ENCODE assay signal across 8 cellular contexts in genomic region chr15:41936649-41937567, GRCh38. TPM values are rescaled to one million over a fixed set of nuclear protein-coding genes. Genes with fewer than 3 reads are reported as not detected.
DNase-seq lines count a peak whose midpoint lies in the region; ATAC-seq and TF ChIP-seq lines count a peak whose summit lies in the region.
"Had no signal": no experiment of that assay in that cellular context is flagged by ENCODE, and none has a peak within 500 bp of the region (broad histone marks: within the 10 kb centered on the region; RNA-seq: fewer than 3 reads in every experiment).

No MANE protein-coding gene starts in this region.

- intact Hi-C loops in left lung (cut with DNase I): no loop called here

- no peaks in the 10 kb centered on the region for H3K27me3 Mint-ChIP-seq in activated T-helper 17 cell treated with anti-CD3 and anti-CD28 coated beads, Interleukin-2, amount 50 U/mL, for 72 hours

- no peak overlapping the region for H3K4me3 ChIP-seq in Peyer's patch
- no peak overlapping the region for H3K4me3 ChIP-seq in left lung

- H3K36me3 Mint-ChIP-seq in activated T-helper 17 cell treated with anti-CD3 and anti-CD28 coated beads, Interleukin-2, amount 50 U/mL, for 72 hours (ENCODE audit: low read depth): peaks cover 86% of the 10 kb centered on the region

- no peaks in the 10 kb centered on the region for H3K9me3 Mint-ChIP-seq in activated T-helper 17 cell treated with anti-CD3 and anti-CD28 coated beads, Interleukin-2, amount 50 U/mL, for 72 hours
- H3K9me3 Mint-ChIP-seq: nephron had no signal

- TF ChIP-seq POLR2A in Peyer's patch (IDR thresholded peaks at IDR 0.05): no peak

- H3K27me3 ChIP-seq in Peyer's patch (no peaks in the 10 kb centered on the region), left lung (no peaks in the 10 kb centered on the region)

- H3K36me3 ChIP-seq in Peyer's patch (peaks cover 0 to 4% (median 0%) of the 10 kb centered on the region in 3 donors), left lung (peaks cover 0 to 23% of the 10 kb centered on the region in 2 donors)

- peak; percentile 64 for ATAC-seq in activated T-helper 17 cell treated with anti-CD3 and anti-CD28 coated beads, Interleukin-2, amount 50 U/mL, for 72 hours (replicated peaks)
- ATAC-seq in left lung (peak; percentile 30), HG02970 (IDR thresholded peaks at IDR 0.05; ENCODE audit: low FRiP score, unreplicated experiment) (no peak), GM19455 (IDR thresholded peaks at IDR 0.05; ENCODE audit: unreplicated experiment) (no peak)

- H3K27ac Mint-ChIP-seq in activated T-helper 17 cell treated with anti-CD3 and anti-CD28 coated beads, Interleukin-2, amount 50 U/mL, for 72 hours: peak overlapping the region; percentile 95
- H3K27ac Mint-ChIP-seq: nephron had no signal

- peak overlapping the region; percentile 76 for H3K4me3 Mint-ChIP-seq in activated T-helper 17 cell treated with anti-CD3 and anti-CD28 coated beads, Interleukin-2, amount 50 U/mL, for 72 hours
- H3K4me3 Mint-ChIP-seq: nephron had no signal

- H3K4me1 ChIP-seq in Peyer's patch: peaks cover 0 to 20% (median 6%) of the 10 kb centered on the region in 4 donors
- H3K4me1 ChIP-seq in left lung: peaks cover 16 to 92% of the 10 kb centered on the region in 2 donors

- H3K27ac ChIP-seq in Peyer's patch: peak overlapping the region; percentile 62 to 79 (median 74)
- H3K27ac ChIP-seq in left lung: peak overlapping the region; percentile 44 to 82

- peaks cover 48% of the 10 kb centered on the region for H3K4me1 Mint-ChIP-seq in activated T-helper 17 cell treated with anti-CD3 and anti-CD28 coated beads, Interleukin-2, amount 50 U/mL, for 72 hours

- DNase-seq in Peyer's patch (peak in 2 of 3 donors; percentile 65 to 82), left lung (no peak), NCI-H82 (lab: John Stamatoyannopoulos, UW) (no peak)
- peak; percentile 43 to 46 for DNase-seq in stimulated activated CD8-positive, alpha-beta memory T cell treated with anti-CD3 and anti-CD28 coated beads, Interleukin-2, amount 100 ng/mL, for 1 hour (ENCODE audit: low read depth in 2 of 2)

- TF ChIP-seq CTCF in Peyer's patch (IDR thresholded peaks at IDR 0.05): no peak
- no peak for TF ChIP-seq CTCF in left lung (IDR thresholded peaks at IDR 0.05)

- H3K9me3 ChIP-seq in Peyer's patch: no peaks in the 10 kb centered on the region
- no peaks in the 10 kb centered on the region for H3K9me3 ChIP-seq in left lung

RNA-seq across cellular contexts. Expression of gene EHD4, which starts 35.4 kb away (rescaled TPM):
- total RNA-seq in Peyer's patch (10 to 100 TPM; 23.1 to 53.9 (median 34.9) TPM), left lung (10 to 100 TPM; 23.0 to 32.6 TPM)
- total RNA-seq in activated T-helper 17 cell treated with anti-CD3 and anti-CD28 coated beads, Interleukin-2, amount 50 U/mL, for 72 hours: 10 to 100 TPM; 51.0 to 56.3 TPM

RNA-seq across cellular contexts. Expression of gene SPTBN5, which starts 43.1 kb away (rescaled TPM):
- total RNA-seq in Peyer's patch: 1 to 10 TPM in 2 of 4 donors, under 1 TPM in 1, not detected in 1; 0.27 to 4.1 (median 1.8) TPM
- 1 to 10 TPM; 2.4 to 4.9 TPM for total RNA-seq in activated T-helper 17 cell treated with anti-CD3 and anti-CD28 coated beads, Interleukin-2, amount 50 U/mL, for 72 hours
- total RNA-seq in left lung: 1 to 10 TPM; 2.2 to 4.8 TPM

Comparison
In these comparisons a context has a peak if more than half of its experiments do, and no peak if none do; other contexts are left out.
1. DNase-seq: peak in Peyer's patch (2 of 3) and stimulated activated CD8-positive, alpha-beta memory T cell treated with anti-CD3 and anti-CD28 coated beads, Interleukin-2, amount 100 ng/mL, for 1 hour (2 of 2); none in left lung (0 of 2) and NCI-H82 (single experiment).
2. ATAC-seq: peak in activated T-helper 17 cell treated with anti-CD3 and anti-CD28 coated beads, Interleukin-2, amount 50 U/mL, for 72 hours (single experiment) and left lung (single experiment); none in HG02970 (single experiment) and GM19455 (single experiment).